Comparison of ENCODE assay signal across 17 cellular contexts in the genomic region with DNA sequence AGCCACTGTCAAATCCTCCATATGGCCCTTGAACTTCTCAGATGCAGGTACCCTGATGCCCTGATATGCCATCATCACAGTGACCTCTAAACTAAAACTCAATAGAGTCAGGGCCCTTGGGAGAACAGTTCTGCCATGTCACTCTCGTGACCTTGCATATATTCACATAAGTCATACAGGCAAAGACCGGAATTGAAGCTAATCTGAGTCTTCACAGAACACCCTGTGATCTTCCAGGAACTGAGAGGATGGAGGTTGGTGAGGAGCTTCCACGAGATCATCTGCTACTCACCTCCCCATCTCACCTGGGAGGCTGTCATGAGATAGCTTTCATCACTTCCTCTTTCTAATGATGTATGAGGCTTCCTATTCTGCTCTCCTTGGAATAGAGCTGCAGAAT.
DNase-seq lines count a peak whose midpoint lies in the region; ATAC-seq lines count a peak whose summit lies in the region.
"Had no signal": no experiment of that assay in that cellular context is flagged by ENCODE, and none has a peak within 500 bp of the region (broad histone marks: within the 10 kb centered on the region; RNA-seq: fewer than 3 reads in every experiment).

No MANE protein-coding gene starts in this region.

- peak overlapping the region in 1 of 2 experiments; percentile 17 for H3K4ac ChIP-seq in mesenchymal stem cell (ENCODE audit: low read depth in 1 of 2, low read length in 2 of 2)

- H3K27ac ChIP-seq in mesenchymal stem cell (ENCODE audit: low read length, poor library complexity, severe bottlenecking) = no peak overlapping the region
- H3K27ac ChIP-seq: heart right ventricle, spleen had no signal

- no peak overlapping the region for H2BK5ac ChIP-seq in mesenchymal stem cell (ENCODE audit: low read depth, low read length, poor library complexity, severe bottlenecking)

- H3K9ac ChIP-seq in mesenchymal stem cell (ENCODE audit: low read length) = no peak overlapping the region

- no peak overlapping the region for H3K14ac ChIP-seq in mesenchymal stem cell (ENCODE audit: low read length in 2 of 2)

- H3K27me3 ChIP-seq in mesenchymal stem cell (ENCODE audit: control insufficient read depth in 1 of 2, insufficient read depth in 1 of 2, low read length in 2 of 2) = no peaks in the 10 kb centered on the region
- H3K27me3 ChIP-seq: heart right ventricle, spleen had no signal

- H3K23ac ChIP-seq in mesenchymal stem cell (ENCODE audit: low read length in 2 of 2) = no peak overlapping the region

- no peaks in the 10 kb centered on the region for H3K27me3 Mint-ChIP-seq in activated CD4-positive, alpha-beta memory T cell treated with anti-CD3 and anti-CD28 coated beads for 36 hours
- H3K27me3 Mint-ChIP-seq: dendritic cell treated with granulocyte-macrophage colony-stimulating factor and Interleukin-4, amounts not matched to agents 40 ng/mL and 50 ng/mL, for 4 days had no signal

- intact Hi-C loops in activated CD4-positive, alpha-beta memory T cell treated with anti-CD3 and anti-CD28 coated beads for 36 hours (cut with micrococcal nuclease) = no loop called here

- H3K9me3 Mint-ChIP-seq in activated CD4-positive, alpha-beta memory T cell treated with anti-CD3 and anti-CD28 coated beads for 36 hours = no peaks in the 10 kb centered on the region
- H3K9me3 Mint-ChIP-seq: dendritic cell treated with granulocyte-macrophage colony-stimulating factor and Interleukin-4, amounts not matched to agents 40 ng/mL and 50 ng/mL, for 4 days had no signal

- no peak overlapping the region for H2AFZ ChIP-seq in mesenchymal stem cell (ENCODE audit: low read depth, low read length)

- WGBS in mesenchymal stem cell = 39% methylated on average over 3 of the region's 3 CpGs

- H3K4me3 Mint-ChIP-seq in activated CD4-positive, alpha-beta memory T cell treated with anti-CD3 and anti-CD28 coated beads for 36 hours = no peak overlapping the region
- H3K4me3 Mint-ChIP-seq: dendritic cell treated with granulocyte-macrophage colony-stimulating factor and Interleukin-4, amounts not matched to agents 40 ng/mL and 50 ng/mL, for 4 days had no signal

- no peak overlapping the region for H2BK15ac ChIP-seq in mesenchymal stem cell (ENCODE audit: low read depth, poor library complexity, severe bottlenecking)

- H4K91ac ChIP-seq in mesenchymal stem cell (ENCODE audit: low read length) = peak overlapping the region; percentile 53

- H2AK5ac ChIP-seq in mesenchymal stem cell (ENCODE audit: low read length, severe bottlenecking) = no peak overlapping the region

- H3K18ac ChIP-seq in mesenchymal stem cell (ENCODE audit: low read depth in 1 of 2, low read length in 2 of 2) = peak overlapping the region; percentile 66 to 88

- H3K9me3 ChIP-seq in mesenchymal stem cell (ENCODE audit: control insufficient read depth, low read length) = no peaks in the 10 kb centered on the region
- H3K9me3 ChIP-seq: Caco-2, heart right ventricle, spleen had no signal

- no peak overlapping the region for H3K4me3 ChIP-seq in mesenchymal stem cell (ENCODE audit: insufficient read depth in 1 of 2, low read depth in 1 of 2, low read length in 2 of 2)
- H3K4me3 ChIP-seq: heart right ventricle, spleen had no signal

- no peaks in the 10 kb centered on the region for H3K4me1 Mint-ChIP-seq in activated CD4-positive, alpha-beta memory T cell treated with anti-CD3 and anti-CD28 coated beads for 36 hours (ENCODE audit: low read depth)

- no peak overlapping the region for H2BK120ac ChIP-seq in mesenchymal stem cell (ENCODE audit: low read depth, low read length)

- peak overlapping the region; percentile 47 for H4K8ac ChIP-seq in mesenchymal stem cell (ENCODE audit: low read length)

- no peak overlapping the region for H3K27ac Mint-ChIP-seq in activated CD4-positive, alpha-beta memory T cell treated with anti-CD3 and anti-CD28 coated beads for 36 hours
- H3K27ac Mint-ChIP-seq: dendritic cell treated with granulocyte-macrophage colony-stimulating factor and Interleukin-4, amounts not matched to agents 40 ng/mL and 50 ng/mL, for 4 days had no signal

- ATAC-seq in GM18508 (IDR thresholded peaks at IDR 0.05; ENCODE audit: insufficient read depth, unreplicated experiment) (peak; percentile 41), GM21825 (IDR thresholded peaks at IDR 0.05; ENCODE audit: unreplicated experiment) (peak; percentile 46), HG03469 (IDR thresholded peaks at IDR 0.05; ENCODE audit: unreplicated experiment) (peak; percentile 43), GM18870 (IDR thresholded peaks at IDR 0.05; ENCODE audit: unreplicated experiment) (no peak)
- ATAC-seq: esophagus mucosa had no signal

- no peaks in the 10 kb centered on the region for H3K79me1 ChIP-seq in mesenchymal stem cell (replicated peaks; ENCODE audit: low read length, poor library complexity, severe bottlenecking)

- DNase-seq in mesenchymal stem cell = peak; percentile 25
- no peak for DNase-seq in 8988T
- no peak for DNase-seq in NCI-H2171 treated with DMSO at 0.1 percent for 48 hours (lab: John Stamatoyannopoulos, UW)
- DNase-seq in activated CD4-positive, alpha-beta memory T cell treated with anti-CD3 and anti-CD28 coated beads for 36 hours = no peak
- DNase-seq: activated effector memory CD4-positive, alpha-beta T cell treated with Interleukin-2 at 50 U/mL for 16 hours; Caco-2; heart right ventricle; kidney glomerular epithelial cell; NCI-H2107; Right ventricle myocardium superior; spleen had no signal

- peaks cover 1% of the 10 kb centered on the region for H3K4me1 ChIP-seq in mesenchymal stem cell (ENCODE audit: control insufficient read depth, insufficient read depth, low read depth, low read length)
- H3K4me1 ChIP-seq: spleen had no signal

- CTCF ChIA-PET in activated CD4-positive, alpha-beta memory T cell treated with anti-CD3 and anti-CD28 coated beads for 36 hours (lab: Charles Lee) = interaction anchor here (0.9 kb wide), 1 partner anchor 20 kb away, joined by 3 read pairs; no protein-coding TSS in a partner anchor

- H3K4me2 ChIP-seq in mesenchymal stem cell (ENCODE audit: low read length, poor library complexity, severe bottlenecking) = no peak overlapping the region

- POLR2A ChIA-PET in activated CD4-positive, alpha-beta memory T cell treated with anti-CD3 and anti-CD28 coated beads for 36 hours (lab: Charles Lee) = no interaction called here

- peaks cover 3% of the 10 kb centered on the region for H3K36me3 Mint-ChIP-seq in activated CD4-positive, alpha-beta memory T cell treated with anti-CD3 and anti-CD28 coated beads for 36 hours

- peak overlapping the region; percentile 61 to 63 for H2BK12ac ChIP-seq in mesenchymal stem cell (ENCODE audit: low read length in 2 of 2)

- no peaks in the 10 kb centered on the region for H3K36me3 ChIP-seq in mesenchymal stem cell (ENCODE audit: control insufficient read depth in 1 of 2, insufficient read depth in 2 of 2, low read depth in 1 of 2, low read length in 2 of 2)
